1 cellular context compared by ENCODE assay signal in the genomic region with DNA sequence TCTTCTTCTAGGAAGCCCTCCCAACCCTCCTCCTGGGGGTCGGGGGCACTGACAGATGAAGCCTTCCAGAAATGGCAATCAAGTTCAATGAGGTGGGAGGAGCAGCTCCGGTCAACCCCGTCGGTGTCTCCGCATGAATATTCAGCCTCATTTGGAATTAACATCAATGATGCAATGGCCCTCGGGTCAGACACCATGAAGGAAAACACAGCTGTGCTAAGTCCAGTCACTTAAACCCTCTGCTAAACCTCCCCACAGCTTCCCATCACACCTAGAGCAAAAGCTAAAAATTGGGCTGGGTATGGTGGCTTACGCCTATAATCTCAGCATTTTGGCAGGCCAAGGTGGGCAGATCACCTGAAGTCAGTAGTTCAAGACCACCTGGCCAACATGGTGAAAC.
TF ChIP-seq lines count a peak whose summit lies in the region.

No MANE protein-coding gene starts in this region.

TF ChIP-seq in liver, 16 proteins besides CTCF, POLR2A, EP300 and RAD21 (continued from another document):
- TF ChIP-seq, protein P1, sequence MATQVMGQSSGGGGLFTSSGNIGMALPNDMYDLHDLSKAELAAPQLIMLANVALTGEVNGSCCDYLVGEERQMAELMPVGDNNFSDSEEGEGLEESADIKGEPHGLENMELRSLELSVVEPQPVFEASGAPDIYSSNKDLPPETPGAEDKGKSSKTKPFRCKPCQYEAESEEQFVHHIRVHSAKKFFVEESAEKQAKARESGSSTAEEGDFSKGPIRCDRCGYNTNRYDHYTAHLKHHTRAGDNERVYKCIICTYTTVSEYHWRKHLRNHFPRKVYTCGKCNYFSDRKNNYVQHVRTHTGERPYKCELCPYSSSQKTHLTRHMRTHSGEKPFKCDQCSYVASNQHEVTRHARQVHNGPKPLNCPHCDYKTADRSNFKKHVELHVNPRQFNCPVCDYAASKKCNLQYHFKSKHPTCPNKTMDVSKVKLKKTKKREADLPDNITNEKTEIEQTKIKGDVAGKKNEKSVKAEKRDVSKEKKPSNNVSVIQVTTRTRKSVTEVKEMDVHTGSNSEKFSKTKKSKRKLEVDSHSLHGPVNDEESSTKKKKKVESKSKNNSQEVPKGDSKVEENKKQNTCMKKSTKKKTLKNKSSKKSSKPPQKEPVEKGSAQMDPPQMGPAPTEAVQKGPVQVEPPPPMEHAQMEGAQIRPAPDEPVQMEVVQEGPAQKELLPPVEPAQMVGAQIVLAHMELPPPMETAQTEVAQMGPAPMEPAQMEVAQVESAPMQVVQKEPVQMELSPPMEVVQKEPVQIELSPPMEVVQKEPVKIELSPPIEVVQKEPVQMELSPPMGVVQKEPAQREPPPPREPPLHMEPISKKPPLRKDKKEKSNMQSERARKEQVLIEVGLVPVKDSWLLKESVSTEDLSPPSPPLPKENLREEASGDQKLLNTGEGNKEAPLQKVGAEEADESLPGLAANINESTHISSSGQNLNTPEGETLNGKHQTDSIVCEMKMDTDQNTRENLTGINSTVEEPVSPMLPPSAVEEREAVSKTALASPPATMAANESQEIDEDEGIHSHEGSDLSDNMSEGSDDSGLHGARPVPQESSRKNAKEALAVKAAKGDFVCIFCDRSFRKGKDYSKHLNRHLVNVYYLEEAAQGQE (IDR thresholded peaks at IDR 0.05), result no peak
TF ChIP-seq in liver: peak in this region for 3.
